1 cellular context compared by ENCODE assay signal in the genomic region with DNA sequence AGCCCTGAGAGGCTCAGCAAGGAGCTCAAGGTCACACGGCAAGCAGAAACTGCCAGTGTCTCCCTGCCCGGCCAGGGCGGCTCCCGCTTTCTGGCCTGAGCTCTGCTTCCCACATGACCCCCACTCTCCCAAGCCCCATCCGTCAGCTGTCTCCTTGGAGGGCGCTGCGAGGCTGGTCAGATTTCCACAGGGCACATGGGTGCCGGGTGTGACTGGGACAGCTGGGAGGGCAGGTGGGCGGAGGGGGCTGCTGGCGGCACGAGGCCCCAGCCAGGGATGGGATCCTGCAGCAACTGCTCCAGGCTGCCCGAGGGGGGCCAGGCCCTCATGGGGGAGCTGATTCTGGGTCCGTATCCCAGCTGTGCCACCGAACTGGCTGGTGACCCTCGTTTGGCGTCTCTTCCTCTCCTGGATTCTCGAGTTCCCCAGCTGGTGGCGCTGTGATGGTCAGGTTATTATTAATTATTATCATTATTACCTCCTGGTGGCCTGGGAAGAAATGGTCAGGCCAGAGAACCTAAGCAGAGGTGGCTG.
TF ChIP-seq lines count a peak whose summit lies in the region.

No MANE protein-coding gene starts in this region.

TF ChIP-seq in SK-N-SH treated with all-trans-retinoic acid at 6 μM for 48 hours, 23 proteins besides CTCF, POLR2A, EP300 and RAD21 (continued from another document):
- TF ChIP-seq, protein P1, sequence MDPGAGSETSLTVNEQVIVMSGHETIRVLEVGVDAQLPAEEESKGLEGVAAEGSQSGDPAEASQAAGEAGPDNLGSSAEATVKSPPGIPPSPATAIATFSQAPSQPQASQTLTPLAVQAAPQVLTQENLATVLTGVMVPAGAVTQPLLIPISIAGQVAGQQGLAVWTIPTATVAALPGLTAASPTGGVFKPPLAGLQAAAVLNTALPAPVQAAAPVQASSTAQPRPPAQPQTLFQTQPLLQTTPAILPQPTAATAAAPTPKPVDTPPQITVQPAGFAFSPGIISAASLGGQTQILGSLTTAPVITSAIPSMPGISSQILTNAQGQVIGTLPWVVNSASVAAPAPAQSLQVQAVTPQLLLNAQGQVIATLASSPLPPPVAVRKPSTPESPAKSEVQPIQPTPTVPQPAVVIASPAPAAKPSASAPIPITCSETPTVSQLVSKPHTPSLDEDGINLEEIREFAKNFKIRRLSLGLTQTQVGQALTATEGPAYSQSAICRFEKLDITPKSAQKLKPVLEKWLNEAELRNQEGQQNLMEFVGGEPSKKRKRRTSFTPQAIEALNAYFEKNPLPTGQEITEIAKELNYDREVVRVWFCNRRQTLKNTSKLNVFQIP (CRISPR knock-in tag; IDR thresholded peaks at IDR 0.05; ENCODE audit: borderline replicate concordance, low read depth), result no peak
- TF ChIP-seq, protein P2, sequence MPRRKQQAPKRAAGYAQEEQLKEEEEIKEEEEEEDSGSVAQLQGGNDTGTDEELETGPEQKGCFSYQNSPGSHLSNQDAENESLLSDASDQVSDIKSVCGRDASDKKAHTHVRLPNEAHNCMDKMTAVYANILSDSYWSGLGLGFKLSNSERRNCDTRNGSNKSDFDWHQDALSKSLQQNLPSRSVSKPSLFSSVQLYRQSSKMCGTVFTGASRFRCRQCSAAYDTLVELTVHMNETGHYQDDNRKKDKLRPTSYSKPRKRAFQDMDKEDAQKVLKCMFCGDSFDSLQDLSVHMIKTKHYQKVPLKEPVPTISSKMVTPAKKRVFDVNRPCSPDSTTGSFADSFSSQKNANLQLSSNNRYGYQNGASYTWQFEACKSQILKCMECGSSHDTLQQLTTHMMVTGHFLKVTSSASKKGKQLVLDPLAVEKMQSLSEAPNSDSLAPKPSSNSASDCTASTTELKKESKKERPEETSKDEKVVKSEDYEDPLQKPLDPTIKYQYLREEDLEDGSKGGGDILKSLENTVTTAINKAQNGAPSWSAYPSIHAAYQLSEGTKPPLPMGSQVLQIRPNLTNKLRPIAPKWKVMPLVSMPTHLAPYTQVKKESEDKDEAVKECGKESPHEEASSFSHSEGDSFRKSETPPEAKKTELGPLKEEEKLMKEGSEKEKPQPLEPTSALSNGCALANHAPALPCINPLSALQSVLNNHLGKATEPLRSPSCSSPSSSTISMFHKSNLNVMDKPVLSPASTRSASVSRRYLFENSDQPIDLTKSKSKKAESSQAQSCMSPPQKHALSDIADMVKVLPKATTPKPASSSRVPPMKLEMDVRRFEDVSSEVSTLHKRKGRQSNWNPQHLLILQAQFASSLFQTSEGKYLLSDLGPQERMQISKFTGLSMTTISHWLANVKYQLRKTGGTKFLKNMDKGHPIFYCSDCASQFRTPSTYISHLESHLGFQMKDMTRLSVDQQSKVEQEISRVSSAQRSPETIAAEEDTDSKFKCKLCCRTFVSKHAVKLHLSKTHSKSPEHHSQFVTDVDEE (CRISPR knock-in tag; IDR thresholded peaks at IDR 0.05), result no peak
- TF ChIP-seq ZNF70 (CRISPR knock-in tag; IDR thresholded peaks at IDR 0.05) (no peak), TOX (CRISPR knock-in tag; IDR thresholded peaks at IDR 0.05; ENCODE audit: borderline replicate concordance) (no peak)
